20 cellular contexts compared by ENCODE assay signal in the genomic region with DNA sequence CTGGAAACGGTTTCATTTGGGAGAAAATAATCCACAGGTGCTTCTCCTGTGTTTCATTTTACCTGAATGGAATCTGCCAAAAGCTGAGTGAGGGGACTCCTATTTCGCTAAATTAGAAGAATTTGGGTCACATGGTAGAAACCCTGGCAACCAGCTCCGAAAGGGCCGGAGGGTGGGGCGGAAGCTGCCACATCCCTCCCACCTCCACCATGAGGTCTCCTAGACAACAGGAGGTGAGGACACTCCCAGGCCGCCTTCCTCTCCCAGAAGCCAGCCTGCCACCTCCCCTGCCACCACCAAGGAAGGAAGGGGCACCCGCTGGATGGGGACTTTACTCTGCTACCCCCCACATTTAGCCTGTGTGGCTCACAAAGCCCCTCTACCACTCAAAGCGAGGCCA.
"Had no signal": no experiment of that assay in that cellular context is flagged by ENCODE, and none has a peak within 500 bp of the region (broad histone marks: within the 10 kb centered on the region; RNA-seq: fewer than 3 reads in every experiment).

No MANE protein-coding gene starts in this region.

- H3K27me3 ChIP-seq: foreskin keratinocyte, hepatocyte, neural progenitor cell, ovary, right atrium auricular region had no signal

- H3K4me2 ChIP-seq: hepatocyte, neural progenitor cell had no signal

- FAIRE-seq: endothelial cell of umbilical vein had no signal

- H3K79me2 ChIP-seq: hepatocyte had no signal

- H3K4me1 Mint-ChIP-seq: endodermal cell; naive thymus-derived CD8-positive, alpha-beta T cell; neural progenitor cell had no signal

- H3K4me1 ChIP-seq: foreskin keratinocyte, neural progenitor cell, right atrium auricular region, sigmoid colon had no signal

- H3K36me3 Mint-ChIP-seq: neural progenitor cell had no signal

- ATAC-seq: foreskin keratinocyte; left colon; left ventricle myocardium superior; mucosa of descending colon; naive thymus-derived CD8-positive, alpha-beta T cell had no signal

- H3K9me3 ChIP-seq: mucosa of descending colon, ovary, right atrium auricular region, sigmoid colon had no signal

- H3K4me3 Mint-ChIP-seq: endodermal cell; naive thymus-derived CD8-positive, alpha-beta T cell; neural progenitor cell had no signal

- H3K9ac ChIP-seq: neural progenitor cell had no signal

- H3K4me3 ChIP-seq: coronary artery, hepatocyte, lung, mucosa of descending colon, neural progenitor cell, ovary, right atrium auricular region, sigmoid colon, skin epidermis had no signal

- H3K27ac Mint-ChIP-seq: endodermal cell; naive thymus-derived CD8-positive, alpha-beta T cell; neural progenitor cell had no signal

- DNase-seq: effector CD4-positive, alpha-beta T cell; foreskin keratinocyte; left colon; left ventricle myocardium superior; mucosa of descending colon; naive thymus-derived CD8-positive, alpha-beta T cell; ovary; sigmoid colon; stimulated activated CD4-positive, alpha-beta T cell treated with anti-CD3 and anti-CD28 coated beads, Interleukin-12 subunit alpha, Interleukin-12 subunit beta, amount 100 ng/mL, for 4 hours; stimulated activated CD4-positive, alpha-beta T cell treated with anti-CD3 and anti-CD28 coated beads, Interleukin-2, amount 100 ng/mL, for 48 hours; stimulated activated naive CD4-positive, alpha-beta T cell treated with Interleukin-2 at 50 U/mL for 16 hours; trophoblast cell had no signal

- H3K36me3 ChIP-seq: neural progenitor cell, ovary, right atrium auricular region, sigmoid colon had no signal

- H2AFZ ChIP-seq: hepatocyte, neural progenitor cell had no signal

- H3K27ac ChIP-seq: coronary artery, foreskin keratinocyte, hepatocyte, neural progenitor cell, ovary, right atrium auricular region, sigmoid colon, skin epidermis had no signal
